Comparison of ENCODE assay signal across 11 cellular contexts in genomic region chr17:77677210-77677609, GRCh38.
"Had no signal": no experiment of that assay in that cellular context is flagged by ENCODE, and none has a peak within 500 bp of the region (broad histone marks: within the 10 kb centered on the region; RNA-seq: fewer than 3 reads in every experiment).

No MANE protein-coding gene starts in this region.

- H3K36me3 ChIP-seq: breast epithelium, prostate gland, thoracic aorta, upper lobe of right lung had no signal

- ATAC-seq: natural killer cell treated with Interleukin-12 subunit alpha and Interleukin-12 subunit beta and Interleukin-15 and Interleukin-18, amount 100 ng/mL, for 72 hours; stimulated activated effector memory CD8-positive, alpha-beta T cell treated with anti-CD3 and anti-CD28 coated beads, Interleukin-12 subunit alpha, Interleukin-12 subunit beta, amount 100 ng/mL, for 72 hours; upper lobe of right lung had no signal

- H3K27ac ChIP-seq: breast epithelium, prostate gland, thoracic aorta, upper lobe of right lung had no signal

- H3K4me1 ChIP-seq: breast epithelium, upper lobe of right lung had no signal

- H3K9me3 ChIP-seq: breast epithelium, prostate gland, thoracic aorta, upper lobe of right lung had no signal

- H3K4me3 ChIP-seq: breast epithelium, prostate gland, thoracic aorta, upper lobe of right lung had no signal

- DNase-seq: activated CD4-positive, alpha-beta T cell treated with anti-CD3 and anti-CD28 coated beads, Interleukin-2, amount 10 ng/mL, durations not matched to agents 7 days and 5 days; activated CD8-positive, alpha-beta memory T cell treated with anti-CD3 and anti-CD28 coated beads for 24 hours; activated naive CD8-positive, alpha-beta T cell treated with anti-CD3 and anti-CD28 coated beads for 36 hours; anterior cingulate cortex; mesendoderm; upper lobe of right lung had no signal
